ENCODE assay signal across 8 cellular contexts in the genomic region with DNA sequence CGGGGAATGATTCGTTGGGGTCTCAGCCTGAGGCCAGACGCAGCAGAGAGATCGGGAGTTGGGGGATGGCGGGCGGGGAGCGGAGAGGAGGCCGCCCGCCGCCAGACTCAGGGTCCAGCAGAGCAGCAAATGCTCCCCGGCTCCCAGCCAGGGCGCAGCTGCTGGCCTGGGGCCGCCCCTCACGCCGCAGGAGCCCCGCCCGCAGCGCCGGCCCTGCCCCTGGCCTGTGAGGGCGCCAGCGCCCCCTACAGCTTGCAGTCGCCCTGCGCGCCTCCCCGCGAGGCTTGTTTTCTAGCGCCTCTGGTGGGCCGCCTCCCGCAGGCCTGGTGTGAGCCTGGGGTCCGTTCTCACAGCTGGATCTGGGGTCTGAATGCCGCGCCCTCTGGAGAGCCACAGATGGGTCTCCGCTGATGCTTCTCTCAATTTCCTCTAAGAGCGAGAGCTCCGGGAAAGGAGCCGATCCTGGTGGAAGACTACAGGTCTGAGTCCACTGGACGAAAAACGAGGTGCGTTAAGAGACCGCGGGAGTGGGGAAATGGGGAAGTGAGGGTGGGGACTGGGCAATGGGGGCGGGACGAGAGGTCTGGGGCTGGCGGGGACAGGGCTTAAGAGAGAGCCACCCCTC. TPM values are rescaled to one million over a fixed set of nuclear protein-coding genes. Genes with fewer than 3 reads are reported as not detected.
A peak's percentile ranks its signal among the peaks of the same experiment; 100 is the strongest.
DNase-seq lines count a peak whose midpoint lies in the region; ATAC-seq and TF ChIP-seq lines count a peak whose summit lies in the region.

No MANE protein-coding gene starts in this region.

- DNase-seq in GM13977 (ENCODE audit: low spot score) (peak; percentile 90), NCI-H1417 treated with DMSO at 0.1 percent for 48 hours (lab: John Stamatoyannopoulos, UW) (peak; percentile 52), T-helper 1 cell (peak; percentile 80 to 91 (median 86)), amygdala (lab: John Stamatoyannopoulos, UW) (peak; percentile 30 to 96 (median 82)), right atrium auricular region (ENCODE audit: low spot score) (peak; percentile 93), pulmonary artery endothelial cell (ENCODE audit: low read depth, low spot score) (peak; percentile 71), uterus (peak; percentile 94 to 98)

- in situ Hi-C loops in GM13977 (cut with MboI; ENCODE audit: low pct_unique_long_range_greater_than_20kb, low sequenced_read_pairs, unreplicated experiment): no loop called here

- peak; percentile 90 for ATAC-seq in HG02840 (IDR thresholded peaks at IDR 0.05; ENCODE audit: low FRiP score, unreplicated experiment)

- TF ChIP-seq POLR2A in uterus (IDR thresholded peaks at IDR 0.05): peak; percentile 80 to 94

- peak overlapping the region; percentile 92 to 98 for H3K27ac ChIP-seq in right atrium auricular region
- H3K27ac ChIP-seq in uterus: peak overlapping the region; percentile 98 to 99

- H3K27me3 ChIP-seq in right atrium auricular region (no peaks in the 10 kb centered on the region), uterus (no peaks in the 10 kb centered on the region)

- peaks cover 0 to 18% of the 10 kb centered on the region in 2 donors for H3K4me1 ChIP-seq in right atrium auricular region
- H3K4me1 ChIP-seq in uterus: peaks cover 0 to 10% of the 10 kb centered on the region in 2 donors

- intact Hi-C loops in uterus (cut with DNase I; ENCODE audit: low total_unique reads): no loop called here

- H3K4me3 ChIP-seq in right atrium auricular region (peak overlapping the region; percentile 65 to 69), uterus (peak overlapping the region; percentile 82)

- peaks cover 6% of the 10 kb centered on the region for H3K36me3 ChIP-seq in right atrium auricular region
- H3K36me3 ChIP-seq in uterus: no peaks in the 10 kb centered on the region

- TF ChIP-seq CTCF in GM13977 (IDR thresholded peaks at IDR 0.05; ENCODE audit: extremely low read depth, insufficient read depth, missing control alignments) (peak; percentile 100), right atrium auricular region (IDR thresholded peaks at IDR 0.05) (peak; percentile 96 to 99), uterus (IDR thresholded peaks at IDR 0.05) (peak; percentile 85 to 100 (median 99))

- H3K9me3 ChIP-seq in right atrium auricular region (no peaks in the 10 kb centered on the region), uterus (no peaks in the 10 kb centered on the region)

RNA-seq across cellular contexts. Expression of a gene that starts 29.9 kb away (rescaled TPM):
- total RNA-seq in right atrium auricular region (1 to 10 TPM; 2.5 to 5.2 TPM), pulmonary artery endothelial cell (8.0 and 9.4 TPM in 2 replicates), uterus (10 to 100 TPM in 3 of 4 donors, 1 to 10 TPM in 1; 9.1 to 18.5 (median 10.6) TPM)

Comparison
In these comparisons a context has a peak if more than half of its experiments do, and no peak if none do; other contexts are left out.
1. Peak in every context shown above with its lines: DNase-seq, ATAC-seq, H3K4me3 ChIP-seq and H3K27ac ChIP-seq.